Comparison of ENCODE assay signal across 11 cellular contexts in genomic region chr2:109448946-109449788, GRCh38.
DNase-seq lines count a peak whose midpoint lies in the region; ATAC-seq, FAIRE-seq and TF ChIP-seq lines count a peak whose summit lies in the region.
"Had no signal": no experiment of that assay in that cellular context is flagged by ENCODE, and none has a peak within 500 bp of the region (broad histone marks: within the 10 kb centered on the region; RNA-seq: fewer than 3 reads in every experiment).

No MANE protein-coding gene starts in this region.

- no peak overlapping the region for H3K4me2 ChIP-seq in mammary epithelial cell (ENCODE audit: insufficient read depth, low read depth, low read length)

- no peaks in the 10 kb centered on the region for H3K27me3 ChIP-seq in mammary epithelial cell (ENCODE audit: insufficient read depth, low read length)
- H3K27me3 ChIP-seq in HAP-1 (ENCODE audit: low read depth), result no peaks in the 10 kb centered on the region

- TF ChIP-seq CTCF in D721Med (IDR thresholded peaks at IDR 0.05; ENCODE audit: insufficient read depth, missing control alignments) (peak; percentile 14), mammary epithelial cell (conservative IDR thresholded peaks at IDR 0.05 in 1 of 2, IDR thresholded peaks at IDR 0.05 in 1 of 2; ENCODE audit: extremely low read depth in 1 of 2, insufficient read depth in 1 of 2, low read depth in 1 of 2, low read length in 2 of 2) (peak in 1 of 2 donors; percentile 39)

- dilution Hi-C loops in mammary epithelial cell (cut with HindIII; ENCODE audit: low sequenced_read_pairs), result no loop called here

- H3K79me2 ChIP-seq in mammary epithelial cell (ENCODE audit: insufficient read depth, low read length), result no peaks in the 10 kb centered on the region

- H3K9ac ChIP-seq in mammary epithelial cell (ENCODE audit: insufficient read depth, low read length), result no peak overlapping the region

- H3K9me3 ChIP-seq in mammary epithelial cell (replicated peaks; ENCODE audit: insufficient read depth, low read length) (no peaks in the 10 kb centered on the region), HAP-1 (no peaks in the 10 kb centered on the region)

- no peak overlapping the region for H2AFZ ChIP-seq in mammary epithelial cell (ENCODE audit: low read depth, low read length)

- ATAC-seq in GM19397 (IDR thresholded peaks at IDR 0.05; ENCODE audit: unreplicated experiment), result no peak
- ATAC-seq in GM18519 (IDR thresholded peaks at IDR 0.05; ENCODE audit: low FRiP score, unreplicated experiment), result no peak

- WGBS in mammary epithelial cell (ENCODE audit: low coverage, missing lambda C conversion rate), result 4% methylated on average over 13 of the region's 20 CpGs

- no TSS peak for BruUV-seq in mammary epithelial cell (replicated peaks; lab: Mats Ljungman, UMichigan)

- H3K4me1 ChIP-seq in mammary epithelial cell (ENCODE audit: insufficient read depth, low read length) (no peaks in the 10 kb centered on the region), HAP-1 (no peaks in the 10 kb centered on the region)

- H3K36me3 ChIP-seq in mammary epithelial cell (ENCODE audit: insufficient read depth, low read length) (no peaks in the 10 kb centered on the region), HAP-1 (replicated peaks) (no peaks in the 10 kb centered on the region)

- in situ Hi-C loops in mammary epithelial cell (cut with MboI; ENCODE audit: low sequenced_read_pairs in 2 of 2), result no loop called here
- in situ Hi-C loops in HAP-1 (cut with MboI; ENCODE audit: low sequenced_read_pairs), result no loop called here

- DNase-seq in D721Med (ENCODE audit: insufficient read length, low spot score), result no peak
- DNase-seq in NCI-H1092 treated with DMSO at 0.1 percent for 48 hours (lab: John Stamatoyannopoulos, UW), result peak; percentile 8
- peak; percentile 36 for DNase-seq in mammary epithelial cell
- peak; percentile 88 for DNase-seq in mesenteric fat pad (ENCODE audit: low spot score)
- DNase-seq in HAP-1 (ENCODE audit: low spot score in 2 of 2), result no peak
- DNase-seq in KG1 (lab: John Stamatoyannopoulos, UW), result no peak
- DNase-seq: COR-L47; foreskin melanocyte; stimulated activated naive CD4-positive, alpha-beta T cell treated with Interleukin-2 at 50 U/mL for 16 hours had no signal

- intact Hi-C loops in mammary epithelial cell (cut with micrococcal nuclease), result loop anchor here (2.0 kb wide), 2 partner anchors 46 to 62 kb away; no protein-coding TSS in a partner anchor

- H4K20me1 ChIP-seq in mammary epithelial cell (ENCODE audit: insufficient read depth, low read length), result no peaks in the 10 kb centered on the region

- H3K27ac ChIP-seq in mammary epithelial cell (ENCODE audit: insufficient read depth, low read depth, low read length), result no peak overlapping the region

- FAIRE-seq in D721Med (lab: Jason Lieb, UNC), result no peak

- CTCF ChIA-PET in mammary epithelial cell (lab: Charles Lee; ENCODE audit: low non-redundant PET), result no interaction called here

- H3K4me3 ChIP-seq in mammary epithelial cell (replicated peaks in 1 of 3; ENCODE audit: insufficient read depth in 1 of 3, low read depth in 2 of 3, low read length in 3 of 3) (no peak overlapping the region), HAP-1 (no peak overlapping the region)

Comparison
In these comparisons a context has a peak if more than half of its experiments do, and no peak if none do; other contexts are left out.
1. DNase-seq: peak in NCI-H1092 treated with DMSO at 0.1 percent for 48 hours (single experiment), mammary epithelial cell (single experiment) and mesenteric fat pad (single experiment); none in D721Med (single experiment), HAP-1 (0 of 2) and KG1 (single experiment).